In genomic region chr16:85555549-85556455, GRCh38 we compare ENCODE assay signal across 8 cellular contexts. TPM values are rescaled to one million over a fixed set of nuclear protein-coding genes. Genes with fewer than 3 reads are reported as not detected.
A peak's percentile ranks its signal among the peaks of the same experiment; 100 is the strongest.
DNase-seq lines count a peak whose midpoint lies in the region; ATAC-seq and TF ChIP-seq lines count a peak whose summit lies in the region.

No MANE protein-coding gene starts in this region.

- DNase-seq in DMS79 treated with DMSO at 0.1 percent for 48 hours (lab: John Stamatoyannopoulos, UW) (peak; percentile 43), SJCRH30 (no peak), dedifferentiated amniotic fluid mesenchymal stem cell (ENCODE audit: extremely low spot score) (peak; percentile 32), memory B cell (ENCODE audit: low spot score in 2 of 2) (peak in 1 of 2 donors; percentile 28), upper lobe of right lung (peak; percentile 75), Ammon's horn (ENCODE audit: low spot score) (no peak)

- peaks cover 29% of the 10 kb centered on the region for H3K4me1 Mint-ChIP-seq in memory B cell

- ATAC-seq in memory B cell (ENCODE audit: low read depth) (no peak), upper lobe of right lung (no peak), GM18519 (IDR thresholded peaks at IDR 0.05; ENCODE audit: low FRiP score, unreplicated experiment) (no peak)

- TF ChIP-seq CTCF in upper lobe of right lung (IDR thresholded peaks at IDR 0.05) = no peak

- no peaks in the 10 kb centered on the region for H3K27me3 ChIP-seq in HUES6 (ENCODE audit: control insufficient read depth, insufficient read depth, low read length)
- no peaks in the 10 kb centered on the region for H3K27me3 ChIP-seq in SJCRH30
- no peaks in the 10 kb centered on the region for H3K27me3 ChIP-seq in upper lobe of right lung

- no peaks in the 10 kb centered on the region for H3K9me3 Mint-ChIP-seq in memory B cell

- H3K9ac ChIP-seq in HUES6 (ENCODE audit: low read length) = peak overlapping the region; percentile 37

- intact Hi-C loops in upper lobe of right lung (cut with DNase I) = no loop called here

- H3K9me3 ChIP-seq in HUES6 (ENCODE audit: control insufficient read depth, insufficient read depth, low read depth, low read length) (no peaks in the 10 kb centered on the region), SJCRH30 (replicated peaks) (no peaks in the 10 kb centered on the region), upper lobe of right lung (no peaks in the 10 kb centered on the region)

- H3K27ac Mint-ChIP-seq in memory B cell = peak overlapping the region; percentile 97

- H3K4me3 Mint-ChIP-seq in memory B cell = peak overlapping the region; percentile 93

- H3K27ac ChIP-seq in HUES6 (ENCODE audit: low read depth, low read length) (peak overlapping the region; percentile 25; the same call in 1 of the 2 replicates), SJCRH30 (no peak overlapping the region), upper lobe of right lung (peak overlapping the region; percentile 95)

- H3K36me3 Mint-ChIP-seq in memory B cell = no peaks in the 10 kb centered on the region

- H3K4me1 ChIP-seq in HUES6 (ENCODE audit: control insufficient read depth, insufficient read depth, low read length) = peaks cover 41% of the 10 kb centered on the region
- 0 out of 2 replicates have a peak, but pooled peaks cover 3% of the 10 kb centered on the region for H3K4me1 ChIP-seq in SJCRH30
- peaks cover 33% of the 10 kb centered on the region for H3K4me1 ChIP-seq in upper lobe of right lung

- H3K4me3 ChIP-seq in HUES6 (ENCODE audit: low read depth, low read length) (peak overlapping the region; percentile 83), SJCRH30 (peak overlapping the region; percentile 83), upper lobe of right lung (peak overlapping the region; percentile 87)

- H3K36me3 ChIP-seq in HUES6 (ENCODE audit: control insufficient read depth, insufficient read depth, low read length) = no peaks in the 10 kb centered on the region
- no peaks in the 10 kb centered on the region for H3K36me3 ChIP-seq in SJCRH30
- no peaks in the 10 kb centered on the region for H3K36me3 ChIP-seq in upper lobe of right lung

- H3K27me3 Mint-ChIP-seq in memory B cell = no peaks in the 10 kb centered on the region

RNA-seq across cellular contexts. Expression of gene GSE1, which starts 57.3 kb away (rescaled TPM):
- total RNA-seq in SJCRH30 (2014; rRNA removed; shearing (Covaris generic)) = 31.1 and 33.8 TPM in 2 replicates
- total RNA-seq in upper lobe of right lung = 87.2 TPM

Comparison
In these comparisons a context has a peak if more than half of its experiments do, and no peak if none do; other contexts are left out.
1. DNase-seq: peak in DMS79 treated with DMSO at 0.1 percent for 48 hours (single experiment), dedifferentiated amniotic fluid mesenchymal stem cell (single experiment) and upper lobe of right lung (single experiment); none in SJCRH30 (0 of 2) and Ammon's horn (single experiment).
2. Peak in every context shown above with its lines, with median percentiles within 50 percentile points of each other: H3K4me3 ChIP-seq.